Comparison of ENCODE assay signal across 23 cellular contexts in genomic region chr6:148157841-148158240, GRCh38.
A peak's percentile ranks its signal among the peaks of the same experiment; 100 is the strongest.
DNase-seq lines count a peak whose midpoint lies in the region; ATAC-seq and TF ChIP-seq lines count a peak whose summit lies in the region.
"Had no signal": no experiment of that assay in that cellular context is flagged by ENCODE, and none has a peak within 500 bp of the region (broad histone marks: within the 10 kb centered on the region; RNA-seq: fewer than 3 reads in every experiment).

No MANE protein-coding gene starts in this region.

- H3K9me3 ChIP-seq in neural progenitor cell (ENCODE audit: low read depth), result no peaks in the 10 kb centered on the region
- H3K9me3 ChIP-seq: SJCRH30 had no signal

- H3K36me3 Mint-ChIP-seq in neural progenitor cell, result no peaks in the 10 kb centered on the region
- H3K36me3 Mint-ChIP-seq: CD8-positive, alpha-beta T cell had no signal

- peaks cover 5% of the 10 kb centered on the region for H3K9me3 Mint-ChIP-seq in neural progenitor cell
- H3K9me3 Mint-ChIP-seq: CD8-positive, alpha-beta T cell had no signal

- peak; percentile 24 for DNase-seq in DMS 273 (lab: John Stamatoyannopoulos, UW; ENCODE audit: unreplicated experiment)
- DNase-seq in DMS 273 treated with DMSO at 0.1 percent for 48 hours (lab: John Stamatoyannopoulos, UW), result no peak
- DNase-seq in NCI-H2171 (lab: John Stamatoyannopoulos, UW), result peak; percentile 30
- DNase-seq in kidney epithelial cell (ENCODE audit: low read depth), result peak; percentile 31
- no peak for DNase-seq in neural progenitor cell (ENCODE audit: low spot score)
- DNase-seq in ureter (ENCODE audit: low spot score), result no peak
- DNase-seq: Calu3; CD8-positive, alpha-beta T cell; H7; NCI-H1092; NCI-H1436 treated with DMSO at 0.1 percent for 48 hours; NCI-H187 treated with DMSO at 0.1 percent for 48 hours; NCI-H2227 treated with DMSO at 0.1 percent for 48 hours; NCI-H526 treated with DMSO at 0.1 percent for 48 hours; PC-9 had no signal

- no peaks in the 10 kb centered on the region for H4K20me1 ChIP-seq in neural progenitor cell (ENCODE audit: low read depth)

- H3F3A ChIP-seq in neural progenitor cell (ENCODE audit: low read depth), result no peaks in the 10 kb centered on the region

- TF ChIP-seq CTCF in kidney epithelial cell (IDR thresholded peaks at IDR 0.05; ENCODE audit: insufficient read depth, low read length, poor library complexity, severe bottlenecking) (no peak), neural progenitor cell (IDR thresholded peaks at IDR 0.05) (no peak)

- no peaks in the 10 kb centered on the region for H3K4me1 ChIP-seq in neural progenitor cell

- no peak overlapping the region for H2AFZ ChIP-seq in neural progenitor cell (replicated peaks)
- H2AFZ ChIP-seq: PC-9 had no signal

- H3K79me2 ChIP-seq in neural progenitor cell (ENCODE audit: low read depth), result no peaks in the 10 kb centered on the region

- H3K27me3 ChIP-seq in kidney epithelial cell (ENCODE audit: control insufficient read depth, insufficient read depth, low read length) (no peaks in the 10 kb centered on the region), neural progenitor cell (no peaks in the 10 kb centered on the region)
- H3K27me3 ChIP-seq: SJCRH30 had no signal

- H3K4me1 Mint-ChIP-seq in neural progenitor cell, result peaks cover 21% of the 10 kb centered on the region
- H3K4me1 Mint-ChIP-seq: B cell had no signal

- H3K27ac Mint-ChIP-seq in neural progenitor cell, result peak overlapping the region; percentile 74
- H3K27ac Mint-ChIP-seq: B cell; CD8-positive, alpha-beta T cell had no signal

- no peak overlapping the region for H3K9ac ChIP-seq in neural progenitor cell

- no peak for ATAC-seq in GM19455 (IDR thresholded peaks at IDR 0.05; ENCODE audit: unreplicated experiment)
- no peak for ATAC-seq in GM21737 (IDR thresholded peaks at IDR 0.05; ENCODE audit: unreplicated experiment)
- ATAC-seq: CD8-positive, alpha-beta T cell; Right ventricle myocardium inferior; SK-N-SH treated with all-trans-retinoic acid at 6 μM for 48 hours had no signal

- H3K4me2 ChIP-seq in neural progenitor cell, result no peak overlapping the region
- H3K4me2 ChIP-seq: PC-9 had no signal

- no peak overlapping the region for H3K4me3 Mint-ChIP-seq in neural progenitor cell
- H3K4me3 Mint-ChIP-seq: B cell; CD8-positive, alpha-beta T cell had no signal

- H3K36me3 ChIP-seq in kidney epithelial cell (ENCODE audit: control insufficient read depth, insufficient read depth, low read length), result no peaks in the 10 kb centered on the region
- no peaks in the 10 kb centered on the region for H3K36me3 ChIP-seq in neural progenitor cell
- H3K36me3 ChIP-seq: SJCRH30 had no signal

- H3K4me3 ChIP-seq in kidney epithelial cell (ENCODE audit: low read depth, low read length), result no peak overlapping the region
- H3K4me3 ChIP-seq in neural progenitor cell, result no peak overlapping the region
- H3K4me3 ChIP-seq: PC-9, SJCRH30 had no signal

- H3K27me3 Mint-ChIP-seq in neural progenitor cell (ENCODE audit: insufficient read depth, low read depth), result no peaks in the 10 kb centered on the region

- H3K27ac ChIP-seq in neural progenitor cell, result no peak overlapping the region
- H3K27ac ChIP-seq: 22Rv1, C4-2B, PC-9, SJCRH30 had no signal

Comparison
In these comparisons a context has a peak if more than half of its experiments do, and no peak if none do; other contexts are left out.
1. DNase-seq: peak in DMS 273 (single experiment), NCI-H2171 (single experiment) and kidney epithelial cell (single experiment); none in DMS 273 treated with DMSO at 0.1 percent for 48 hours (single experiment), neural progenitor cell (single experiment) and ureter (single experiment).